In the genomic region with DNA sequence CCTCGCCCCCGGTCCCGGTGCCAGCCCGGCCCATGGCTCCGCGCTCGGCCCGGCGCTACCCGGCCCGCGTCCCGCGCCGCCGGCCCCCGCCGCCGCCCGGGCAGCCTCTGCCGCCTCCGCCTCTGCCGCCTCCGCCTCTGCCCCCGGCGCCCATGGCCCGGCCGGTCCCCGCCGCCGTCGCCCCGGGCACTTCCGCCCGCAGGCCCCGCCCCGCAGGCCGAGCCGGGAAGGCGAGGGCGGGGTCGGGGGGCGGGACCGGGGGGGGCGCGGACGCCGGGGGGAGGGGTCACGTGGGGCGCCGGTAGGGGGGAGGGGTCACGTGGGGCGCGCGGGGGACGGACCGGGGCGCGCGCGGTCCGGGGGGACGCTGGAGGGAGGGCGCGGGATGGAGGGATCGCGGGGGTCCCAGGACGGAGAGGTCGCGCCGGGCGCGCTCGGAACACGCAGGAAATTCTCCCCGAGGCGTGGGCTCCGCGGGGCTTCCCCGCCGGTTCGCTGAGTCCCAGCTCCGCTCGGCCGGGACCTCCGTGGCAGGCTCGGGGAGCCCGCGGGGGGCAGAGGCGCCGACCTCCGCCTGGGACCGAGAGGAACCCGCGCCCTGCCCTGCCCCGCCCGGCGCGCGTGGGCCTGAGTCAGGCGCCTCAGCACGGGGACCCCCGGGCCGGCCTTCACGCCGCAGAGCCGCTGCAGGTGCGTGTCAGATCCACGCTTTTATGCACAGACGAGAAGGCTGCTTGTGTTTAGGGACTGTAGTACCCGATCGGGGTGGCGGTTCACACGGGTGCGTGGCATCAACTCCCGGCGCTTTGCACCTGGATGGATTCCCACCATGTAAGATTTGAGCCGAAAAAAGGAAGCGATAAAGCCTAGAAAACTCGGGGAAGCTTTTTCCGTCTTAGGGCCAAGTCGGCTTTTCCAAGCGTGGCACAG, we compare ENCODE assay signal across 8 cellular contexts. TPM values are rescaled to one million over a fixed set of nuclear protein-coding genes. Genes with fewer than 3 reads are reported as not detected.
DNase-seq lines count a peak whose midpoint lies in the region; ATAC-seq lines count a peak whose summit lies in the region.

A gene with protein sequence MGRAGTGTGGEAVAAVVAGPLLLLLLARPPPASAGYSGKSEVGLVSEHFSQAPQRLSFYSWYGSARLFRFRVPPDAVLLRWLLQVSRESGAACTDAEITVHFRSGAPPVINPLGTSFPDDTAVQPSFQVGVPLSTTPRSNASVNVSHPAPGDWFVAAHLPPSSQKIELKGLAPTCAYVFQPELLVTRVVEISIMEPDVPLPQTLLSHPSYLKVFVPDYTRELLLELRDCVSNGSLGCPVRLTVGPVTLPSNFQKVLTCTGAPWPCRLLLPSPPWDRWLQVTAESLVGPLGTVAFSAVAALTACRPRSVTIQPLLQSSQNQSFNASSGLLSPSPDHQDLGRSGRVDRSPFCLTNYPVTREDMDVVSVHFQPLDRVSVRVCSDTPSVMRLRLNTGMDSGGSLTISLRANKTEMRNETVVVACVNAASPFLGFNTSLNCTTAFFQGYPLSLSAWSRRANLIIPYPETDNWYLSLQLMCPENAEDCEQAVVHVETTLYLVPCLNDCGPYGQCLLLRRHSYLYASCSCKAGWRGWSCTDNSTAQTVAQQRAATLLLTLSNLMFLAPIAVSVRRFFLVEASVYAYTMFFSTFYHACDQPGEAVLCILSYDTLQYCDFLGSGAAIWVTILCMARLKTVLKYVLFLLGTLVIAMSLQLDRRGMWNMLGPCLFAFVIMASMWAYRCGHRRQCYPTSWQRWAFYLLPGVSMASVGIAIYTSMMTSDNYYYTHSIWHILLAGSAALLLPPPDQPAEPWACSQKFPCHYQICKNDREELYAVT (minus strand): TSS at position 191 of the 930 bp plus-strand sequence. CDS start 157 bp downstream, at position 34.

- CTCF ChIA-PET in activated CD4-positive, alpha-beta memory T cell treated with anti-CD3 and anti-CD28 coated beads, Interleukin-2, amount 10 ng/mL, durations not matched to agents 7 days and 5 days (lab: Charles Lee): interaction anchor here (1.5 kb wide), 1 partner anchor 275 kb away, joined by 5 read pairs; no protein-coding TSS in a partner anchor

- DNase-seq in NCI-H1105 treated with DMSO at 0.1 percent for 48 hours (lab: John Stamatoyannopoulos, UW): peak; percentile 18
- peak; percentile 76 for DNase-seq in activated CD4-positive, alpha-beta memory T cell treated with anti-CD3 and anti-CD28 coated beads, Interleukin-2, amount 10 ng/mL, durations not matched to agents 7 days and 5 days
- peak; percentile 54 to 65 (median 58) for DNase-seq in effector memory CD4-positive, alpha-beta T cell
- peak; percentile 45 to 66 for DNase-seq in memory B cell (ENCODE audit: low spot score in 2 of 2)
- DNase-seq in stimulated activated CD8-positive, alpha-beta memory T cell treated with anti-CD3 and anti-CD28 coated beads, Interleukin-12 subunit alpha, Interleukin-12 subunit beta, amount 100 ng/mL, for 1 hour (ENCODE audit: low read depth): peak; percentile 57
- DNase-seq in T1000 (lab: John Stamatoyannopoulos, UW): no peak

- no peaks in the 10 kb centered on the region for H3K9me3 Mint-ChIP-seq in activated CD4-positive, alpha-beta memory T cell treated with anti-CD3 and anti-CD28 coated beads, Interleukin-2, amount 10 ng/mL, durations not matched to agents 7 days and 5 days
- H3K9me3 Mint-ChIP-seq in memory B cell: no peaks in the 10 kb centered on the region

- H3K4me3 ChIP-seq in effector memory CD4-positive, alpha-beta T cell (ENCODE audit: insufficient read depth, low read depth, low read length, poor library complexity, severe bottlenecking): peak within 1 kb of the TSS; percentile 78

- H3K27ac ChIP-seq in effector memory CD4-positive, alpha-beta T cell (ENCODE audit: insufficient read depth, low read length, poor library complexity, severe bottlenecking): peak within 1 kb of the TSS; percentile 55

- H3K36me3 ChIP-seq in ES-I3 (ENCODE audit: insufficient read depth, low read length): no peaks in the 10 kb centered on the region
- peaks cover 5% of the 10 kb centered on the region for H3K36me3 ChIP-seq in effector memory CD4-positive, alpha-beta T cell (ENCODE audit: control insufficient read depth, insufficient read depth, low read length)

- H3K9ac ChIP-seq in ES-I3 (ENCODE audit: low read depth, low read length): peak within 1 kb of the TSS; percentile 94

- peaks cover 24% of the 10 kb centered on the region for H3K4me1 Mint-ChIP-seq in activated CD4-positive, alpha-beta memory T cell treated with anti-CD3 and anti-CD28 coated beads, Interleukin-2, amount 10 ng/mL, durations not matched to agents 7 days and 5 days
- peaks cover 13% of the 10 kb centered on the region for H3K4me1 Mint-ChIP-seq in memory B cell

- H3K27ac Mint-ChIP-seq in activated CD4-positive, alpha-beta memory T cell treated with anti-CD3 and anti-CD28 coated beads, Interleukin-2, amount 10 ng/mL, durations not matched to agents 7 days and 5 days: peak within 1 kb of the TSS; percentile 61
- peak within 1 kb of the TSS; percentile 43 for H3K27ac Mint-ChIP-seq in memory B cell

- peaks cover 5% of the 10 kb centered on the region for H3K36me3 Mint-ChIP-seq in activated CD4-positive, alpha-beta memory T cell treated with anti-CD3 and anti-CD28 coated beads, Interleukin-2, amount 10 ng/mL, durations not matched to agents 7 days and 5 days (ENCODE audit: low read depth)
- no peaks in the 10 kb centered on the region for H3K36me3 Mint-ChIP-seq in memory B cell

- peaks cover 10% of the 10 kb centered on the region for H3K27me3 Mint-ChIP-seq in activated CD4-positive, alpha-beta memory T cell treated with anti-CD3 and anti-CD28 coated beads, Interleukin-2, amount 10 ng/mL, durations not matched to agents 7 days and 5 days
- no peaks in the 10 kb centered on the region for H3K27me3 Mint-ChIP-seq in memory B cell

- H3K4me3 Mint-ChIP-seq in activated CD4-positive, alpha-beta memory T cell treated with anti-CD3 and anti-CD28 coated beads, Interleukin-2, amount 10 ng/mL, durations not matched to agents 7 days and 5 days: peak within 1 kb of the TSS; percentile 83
- H3K4me3 Mint-ChIP-seq in memory B cell: peak within 1 kb of the TSS; percentile 84

- peaks cover 21% of the 10 kb centered on the region for H3K4me1 ChIP-seq in ES-I3 (ENCODE audit: insufficient read depth, low read length)
- H3K4me1 ChIP-seq in effector memory CD4-positive, alpha-beta T cell (ENCODE audit: control insufficient read depth, insufficient read depth, low read length, poor library complexity, severe bottlenecking): peaks cover 26% of the 10 kb centered on the region

- no peaks in the 10 kb centered on the region for H3K9me3 ChIP-seq in ES-I3 (ENCODE audit: control insufficient read depth, insufficient read depth, low read length)
- no peaks in the 10 kb centered on the region for H3K9me3 ChIP-seq in effector memory CD4-positive, alpha-beta T cell (ENCODE audit: control insufficient read depth, low read length)

- ATAC-seq in GM21786 (IDR thresholded peaks at IDR 0.05; ENCODE audit: unreplicated experiment) (peak; percentile 44), memory B cell (ENCODE audit: low read depth) (peak; percentile 66)

- POLR2A ChIA-PET in activated CD4-positive, alpha-beta memory T cell treated with anti-CD3 and anti-CD28 coated beads, Interleukin-2, amount 10 ng/mL, durations not matched to agents 7 days and 5 days (lab: Charles Lee): interaction anchor here (0.7 to 3.2 kb wide), 4 partner anchors 11 to 30 kb away, joined by 3 to 23 read pairs (median 8); a partner anchor contains a TSS

- no peaks in the 10 kb centered on the region for H3K27me3 ChIP-seq in effector memory CD4-positive, alpha-beta T cell (replicated peaks; ENCODE audit: control insufficient read depth, insufficient read depth, low read length, poor library complexity, severe bottlenecking)

RNA-seq across cellular contexts. Expression of the gene that starts here (rescaled TPM):
- 10 to 100 TPM; 59.2 to 59.9 TPM for total RNA-seq in activated CD4-positive, alpha-beta memory T cell treated with anti-CD3 and anti-CD28 coated beads, Interleukin-2, amount 10 ng/mL, durations not matched to agents 7 days and 5 days
